Comparison of ENCODE assay signal across 8 cellular contexts in the genomic region with DNA sequence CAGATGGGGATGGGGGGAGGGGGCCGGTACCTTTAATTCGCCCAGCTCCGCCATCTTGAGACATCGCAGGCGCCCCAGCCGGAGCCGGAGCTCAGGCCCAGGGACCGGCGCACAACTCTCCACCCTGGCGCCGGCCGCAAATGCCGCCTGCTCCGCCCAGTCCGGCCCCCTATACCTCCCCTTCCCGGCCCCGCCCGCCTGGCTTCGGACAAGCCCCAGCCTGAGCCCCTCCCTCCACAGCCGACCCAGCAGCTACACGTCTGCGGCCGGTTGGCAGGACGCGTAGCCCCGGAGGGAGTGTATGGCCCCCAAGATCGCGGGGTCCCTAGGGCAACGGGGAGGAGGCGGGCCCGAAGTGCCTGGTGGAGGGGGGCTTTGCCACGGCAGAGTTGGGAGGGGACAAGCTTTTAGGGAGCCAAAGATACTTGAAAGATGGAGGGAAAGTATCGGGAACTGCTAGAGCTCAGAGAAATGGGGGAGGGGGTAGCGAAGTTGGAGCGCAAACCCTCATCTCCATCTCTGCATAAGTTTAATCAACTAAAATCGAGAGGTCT. TPM values are rescaled to one million over a fixed set of nuclear protein-coding genes. Genes with fewer than 3 reads are reported as not detected.
DNase-seq lines count a peak whose midpoint lies in the region; ATAC-seq, FAIRE-seq and TF ChIP-seq lines count a peak whose summit lies in the region.

A gene (minus strand): TSS at position 145 of the 554 bp plus-strand sequence. CDS start 91 bp downstream, at position 54.

- H3K9me3 Mint-ChIP-seq in activated naive CD8-positive, alpha-beta T cell treated with anti-CD3 and anti-CD28 coated beads, Interleukin-2, amount 10 ng/mL, durations not matched to agents 7 days and 5 days, result no peaks in the 10 kb centered on the region

- no peak for FAIRE-seq in pancreas (lab: Jason Lieb, UNC)

- H3K4me1 ChIP-seq in pancreas, result peaks cover 0 to 4% (median 3%) of the 10 kb centered on the region in 3 donors
- peaks cover 3 to 16% of the 10 kb centered on the region in 2 donors for H3K4me1 ChIP-seq in thyroid gland

- peak within 1 kb of the TSS; percentile 51 to 84 (median 76) for H3K27ac ChIP-seq in pancreas
- H3K27ac ChIP-seq in thyroid gland, result peak within 1 kb of the TSS; percentile 71 to 85 (median 83)

- H3K4me3 ChIP-seq in pancreas (peak within 1 kb of the TSS; percentile 64 to 92 (median 76)), thyroid gland (replicated peaks in 1 of 3) (peak within 1 kb of the TSS; percentile 21 to 80 (median 78))

- peak within 1 kb of the TSS; percentile 97 for H3K4me3 Mint-ChIP-seq in activated naive CD8-positive, alpha-beta T cell treated with anti-CD3 and anti-CD28 coated beads, Interleukin-2, amount 10 ng/mL, durations not matched to agents 7 days and 5 days

- no peak for TF ChIP-seq CTCF in GM10266 (IDR thresholded peaks at IDR 0.05; ENCODE audit: control insufficient read depth, insufficient read depth, low read depth, missing control alignments)
- TF ChIP-seq CTCF in pancreas (IDR thresholded peaks at IDR 0.05), result no peak
- TF ChIP-seq CTCF in thyroid gland (IDR thresholded peaks at IDR 0.05), result peak in 1 of 6 experiments; percentile 11

- H3K4me1 Mint-ChIP-seq in activated naive CD8-positive, alpha-beta T cell treated with anti-CD3 and anti-CD28 coated beads, Interleukin-2, amount 10 ng/mL, durations not matched to agents 7 days and 5 days, result peaks cover 9% of the 10 kb centered on the region

- whole genome bisulfite sequencing in pancreas, 2 donors, result 0 to 1% methylated on average over 31 to 36 of the region's 36 CpGs
- WGBS in thyroid gland, 2 donors, result 0 to 1% methylated on average over 11 to 26 of the region's 36 CpGs

- H3K27me3 Mint-ChIP-seq in activated naive CD8-positive, alpha-beta T cell treated with anti-CD3 and anti-CD28 coated beads, Interleukin-2, amount 10 ng/mL, durations not matched to agents 7 days and 5 days, result peaks cover 5% of the 10 kb centered on the region

- DNase-seq in GM10266 (ENCODE audit: extremely low spot score), result peak; percentile 98
- DNase-seq in NCI-H1105 (lab: John Stamatoyannopoulos, UW), result peak; percentile 94
- DNase-seq in SW 1271 (lab: John Stamatoyannopoulos, UW), result peak; percentile 69 to 85
- DNase-seq in activated naive CD8-positive, alpha-beta T cell treated with anti-CD3 and anti-CD28 coated beads, Interleukin-2, amount 10 ng/mL, durations not matched to agents 7 days and 5 days, result peak; percentile 91
- peak; percentile 81 to 97 (median 93) for DNase-seq in head of caudate nucleus
- DNase-seq in pancreas, result peak; percentile 94 to 98 (median 96)
- peak; percentile 96 to 97 for DNase-seq in thyroid gland

- intact Hi-C loops in head of caudate nucleus (cut with DNase I) (no loop called here), pancreas (cut with DNase I) (no loop called here), thyroid gland (cut with DNase I) (no loop called here)

- POLR2A ChIA-PET in activated naive CD8-positive, alpha-beta T cell treated with anti-CD3 and anti-CD28 coated beads, Interleukin-2, amount 10 ng/mL, durations not matched to agents 7 days and 5 days (lab: Charles Lee), result interaction anchor here (0.5 to 4.0 kb wide), 25 partner anchors 9 to 192 kb away, joined by 3 to 41 read pairs (median 5); a partner anchor contains a TSS

- no peaks in the 10 kb centered on the region for H3K27me3 ChIP-seq in pancreas
- H3K27me3 ChIP-seq in thyroid gland, result no peaks in the 10 kb centered on the region

- TF ChIP-seq POLR2A in thyroid gland (IDR thresholded peaks at IDR 0.05), result peak in 1 of 2 donors; percentile 77

- no peaks in the 10 kb centered on the region for H3K9me3 ChIP-seq in pancreas
- no peaks in the 10 kb centered on the region for H3K9me3 ChIP-seq in thyroid gland

- peak; percentile 83 for ATAC-seq in HG02623 (IDR thresholded peaks at IDR 0.05; ENCODE audit: unreplicated experiment)
- peak; percentile 81 for ATAC-seq in activated naive CD8-positive, alpha-beta T cell treated with anti-CD3 and anti-CD28 coated beads, Interleukin-2, amount 10 ng/mL, durations not matched to agents 7 days and 5 days (ENCODE audit: low read depth)
- peak; percentile 93 to 97 (median 95) for ATAC-seq in pancreas

- peaks cover 9% of the 10 kb centered on the region for H3K36me3 Mint-ChIP-seq in activated naive CD8-positive, alpha-beta T cell treated with anti-CD3 and anti-CD28 coated beads, Interleukin-2, amount 10 ng/mL, durations not matched to agents 7 days and 5 days

- H3K27ac Mint-ChIP-seq in activated naive CD8-positive, alpha-beta T cell treated with anti-CD3 and anti-CD28 coated beads, Interleukin-2, amount 10 ng/mL, durations not matched to agents 7 days and 5 days, result peak within 1 kb of the TSS; percentile 81

- H3K36me3 ChIP-seq in pancreas (peaks cover 0 to 14% (median 0%) of the 10 kb centered on the region in 3 donors), thyroid gland (peaks cover 14 to 19% of the 10 kb centered on the region in 2 donors)

RNA-seq across cellular contexts. Expression of the gene that starts here (rescaled TPM):
- total RNA-seq in activated naive CD8-positive, alpha-beta T cell treated with anti-CD3 and anti-CD28 coated beads, Interleukin-2, amount 10 ng/mL, durations not matched to agents 7 days and 5 days, result 10 to 100 TPM; 31.8 to 33.3 TPM
- total RNA-seq in pancreas (10 to 100 TPM in 2 of 6 donors, 1 to 10 TPM in 4; 8.9 to 16.4 (median 10.0) TPM), thyroid gland (10 to 100 TPM; 16.9 to 22.8 (median 20.3) TPM)
- 10 to 100 TPM; 21.9 to 26.7 TPM for polyA plus RNA-seq in pancreas

Comparison
In these comparisons a context has a peak if more than half of its experiments do, and no peak if none do; other contexts are left out.
1. Peak in every context shown above with its lines: DNase-seq, ATAC-seq, H3K4me3 ChIP-seq and H3K27ac ChIP-seq.